In genomic region chr19:35037716-35038622, GRCh38 we compare ENCODE assay signal across 10 cellular contexts. TPM values are rescaled to one million over a fixed set of nuclear protein-coding genes. Genes with fewer than 3 reads are reported as not detected.
DNase-seq lines count a peak whose midpoint lies in the region; ATAC-seq and TF ChIP-seq lines count a peak whose summit lies in the region.
"Had no signal": no experiment of that assay in that cellular context is flagged by ENCODE, and none has a peak within 500 bp of the region (broad histone marks: within the 10 kb centered on the region; RNA-seq: fewer than 3 reads in every experiment).

No MANE protein-coding gene starts in this region.

- H3K27me3 ChIP-seq in DOHH2 (ENCODE audit: control insufficient read depth, low read length) (peaks cover 39% of the 10 kb centered on the region), HUES6 (ENCODE audit: control insufficient read depth, insufficient read depth, low read length) (peaks cover 4% of the 10 kb centered on the region), mesendoderm (ENCODE audit: insufficient read depth, low read length, poor library complexity) (no peaks in the 10 kb centered on the region)

- H3K79me1 ChIP-seq in mesendoderm (ENCODE audit: low read length): no peaks in the 10 kb centered on the region

- H3K4me3 Mint-ChIP-seq in naive B cell: peak overlapping the region; percentile 56 to 85 (median 82)

- H3K79me2 ChIP-seq in DOHH2 (ENCODE audit: control insufficient read depth, low read length): no peaks in the 10 kb centered on the region
- H3K79me2 ChIP-seq in mesendoderm (ENCODE audit: control insufficient read depth, insufficient read depth, low read length): no peaks in the 10 kb centered on the region

- no peaks in the 10 kb centered on the region for H4K20me1 ChIP-seq in DOHH2 (ENCODE audit: control insufficient read depth, insufficient read depth, low read depth, low read length)

- peaks cover 35 to 49% (median 41%) of the 10 kb centered on the region in 3 donors for H3K4me1 Mint-ChIP-seq in naive B cell

- no peak overlapping the region for H3K23ac ChIP-seq in mesendoderm (ENCODE audit: low read length)

- peak; percentile 75 to 85 for ATAC-seq in naive B cell (ENCODE audit: low read depth in 2 of 2)
- ATAC-seq in GM18867 (IDR thresholded peaks at IDR 0.05; ENCODE audit: unreplicated experiment): no peak

- H3K36me3 Mint-ChIP-seq in naive B cell: no peaks in the 10 kb centered on the region

- H3K9me3 Mint-ChIP-seq in naive B cell: no peaks in the 10 kb centered on the region
- H3K9me3 Mint-ChIP-seq: central memory CD8-positive, alpha-beta T cell had no signal

- no peak overlapping the region for H4K8ac ChIP-seq in mesendoderm (ENCODE audit: low read depth, low read length)

- no peak overlapping the region for H3K56ac ChIP-seq in mesendoderm (ENCODE audit: low read length)

- no CpG with 5 or more reads among the region's 13 CpGs for WGBS in mesendoderm (ENCODE audit: extremely low coverage, insufficient coverage, low lambda C conversion rate)

- H3K4me1 ChIP-seq in DOHH2 (ENCODE audit: control insufficient read depth, low read length): peaks cover 30% of the 10 kb centered on the region
- H3K4me1 ChIP-seq in HUES6 (ENCODE audit: control insufficient read depth, insufficient read depth, low read length): peaks cover 23% of the 10 kb centered on the region
- H3K4me1 ChIP-seq in mesendoderm (ENCODE audit: control insufficient read depth, low read depth, low read length): peaks cover 12% of the 10 kb centered on the region

- H3F3A ChIP-seq in DOHH2 (ENCODE audit: control insufficient read depth, insufficient read depth): no peaks in the 10 kb centered on the region

- peak; percentile 74 for DNase-seq in dermis blood vessel endothelial cell
- no peak for DNase-seq in naive B cell
- no peak for DNase-seq in mesendoderm
- no peak for DNase-seq in activated effector memory CD4-positive, alpha-beta T cell treated with Interleukin-2 at 50 U/mL for 16 hours
- DNase-seq in superior temporal gyrus (ENCODE audit: extremely low spot score): no peak
- DNase-seq: IMR-90 had no signal

- peak overlapping the region; percentile 36 for H3K4me2 ChIP-seq in DOHH2 (ENCODE audit: low read length)
- H3K4me2 ChIP-seq in mesendoderm (ENCODE audit: low read length): no peak overlapping the region

- no peak overlapping the region for H2BK120ac ChIP-seq in mesendoderm (ENCODE audit: low read depth, low read length)

- no peaks in the 10 kb centered on the region for H3K36me3 ChIP-seq in DOHH2 (ENCODE audit: control insufficient read depth, low read length)
- peaks cover 17% of the 10 kb centered on the region for H3K36me3 ChIP-seq in HUES6 (ENCODE audit: control insufficient read depth, insufficient read depth, low read length)
- no peaks in the 10 kb centered on the region for H3K36me3 ChIP-seq in mesendoderm (ENCODE audit: control insufficient read depth, insufficient read depth, low read length)

- no peak overlapping the region for H3K4ac ChIP-seq in mesendoderm (ENCODE audit: low read depth, low read length)

- 0 out of 2 replicates have a peak overlapping the region, but pooled peaks have one; percentile 15 for H3K4me3 ChIP-seq in DOHH2 (ENCODE audit: low read length)
- H3K4me3 ChIP-seq in HUES6 (ENCODE audit: low read depth, low read length): no peak overlapping the region
- no peak overlapping the region for H3K4me3 ChIP-seq in mesendoderm (ENCODE audit: low read length)

- H3K9me3 ChIP-seq in DOHH2 (ENCODE audit: control insufficient read depth, insufficient read depth, low read length): no peaks in the 10 kb centered on the region
- no peaks in the 10 kb centered on the region for H3K9me3 ChIP-seq in HUES6 (ENCODE audit: control insufficient read depth, insufficient read depth, low read depth, low read length)

- H4K5ac ChIP-seq in mesendoderm (ENCODE audit: low read length): no peak overlapping the region

- H3K9ac ChIP-seq in HUES6 (ENCODE audit: low read length) (peak overlapping the region; percentile 20), mesendoderm (ENCODE audit: low read length) (no peak overlapping the region)

- H3K27ac Mint-ChIP-seq in naive B cell: peak overlapping the region in 4 of 6 donors; percentile 49 to 84 (median 60)

- no peak overlapping the region for H2AK5ac ChIP-seq in mesendoderm (ENCODE audit: low read length)

- no peak overlapping the region for H2BK5ac ChIP-seq in mesendoderm (ENCODE audit: low read length)

- H2BK15ac ChIP-seq in mesendoderm (replicated peaks; ENCODE audit: low read depth): no peak overlapping the region

- H3K9me2 ChIP-seq in DOHH2 (replicated peaks; ENCODE audit: control insufficient read depth, low read length): no peaks in the 10 kb centered on the region

- H3K27ac ChIP-seq in DOHH2 (ENCODE audit: low read depth, low read length) (no peak overlapping the region), HUES6 (ENCODE audit: low read depth, low read length) (no peak overlapping the region), mesendoderm (ENCODE audit: low read depth, low read length) (no peak overlapping the region)

- peaks cover 2 to 36% (median 6%) of the 10 kb centered on the region in 3 donors for H3K27me3 Mint-ChIP-seq in naive B cell
- H3K27me3 Mint-ChIP-seq: central memory CD8-positive, alpha-beta T cell had no signal

- no peak overlapping the region for H3K18ac ChIP-seq in mesendoderm (ENCODE audit: low read length)

- TF ChIP-seq CTCF in DOHH2 (IDR thresholded peaks at IDR 0.05; ENCODE audit: low read depth, low read length, poor library complexity, severe bottlenecking): no peak

RNA-seq across cellular contexts. Expression of gene HPN, which starts 3.6 kb away (rescaled TPM):
- total RNA-seq in dermis blood vessel endothelial cell: 0.09 and 0.17 TPM in 2 replicates
- polyA plus RNA-seq in naive B cell (ENCODE audit: low read depth in 6 of 6): not detected
- polyA plus RNA-seq in mesendoderm (2013, experiment 1 of 2): 2.0 TPM
- polyA plus RNA-seq in mesendoderm (2013, experiment 2 of 2): 2.0 TPM
- total RNA-seq: IMR-90 had no signal
- polyA plus RNA-seq: IMR-90 had no signal

RNA-seq across cellular contexts. Expression of gene SCN1B, which starts 7.7 kb away (rescaled TPM):
- 6.5 and 15.9 TPM in 2 replicates for total RNA-seq in dermis blood vessel endothelial cell
- polyA plus RNA-seq in naive B cell (ENCODE audit: low read depth in 6 of 6): under 1 TPM in 4 of 6 donors, not detected in 2; 0.06 to 0.36 (median 0.28) TPM
- 0.63 TPM for polyA plus RNA-seq in mesendoderm (2013, experiment 1 of 2)
- 0.81 TPM for polyA plus RNA-seq in mesendoderm (2013, experiment 2 of 2)

RNA-seq across cellular contexts. Expression of gene GRAMD1A, which starts 37.8 kb away (rescaled TPM):
- total RNA-seq in dermis blood vessel endothelial cell: 48.5 and 56.0 TPM in 2 replicates
- 10 to 100 TPM; 10.4 to 29.3 (median 12.3) TPM for polyA plus RNA-seq in naive B cell (ENCODE audit: low read depth in 6 of 6)
- 97.4 TPM for polyA plus RNA-seq in mesendoderm (2013, experiment 1 of 2)
- polyA plus RNA-seq in mesendoderm (2013, experiment 2 of 2): 98.6 TPM
